ENCODE assay signal across 18 cellular contexts in the genomic region with DNA sequence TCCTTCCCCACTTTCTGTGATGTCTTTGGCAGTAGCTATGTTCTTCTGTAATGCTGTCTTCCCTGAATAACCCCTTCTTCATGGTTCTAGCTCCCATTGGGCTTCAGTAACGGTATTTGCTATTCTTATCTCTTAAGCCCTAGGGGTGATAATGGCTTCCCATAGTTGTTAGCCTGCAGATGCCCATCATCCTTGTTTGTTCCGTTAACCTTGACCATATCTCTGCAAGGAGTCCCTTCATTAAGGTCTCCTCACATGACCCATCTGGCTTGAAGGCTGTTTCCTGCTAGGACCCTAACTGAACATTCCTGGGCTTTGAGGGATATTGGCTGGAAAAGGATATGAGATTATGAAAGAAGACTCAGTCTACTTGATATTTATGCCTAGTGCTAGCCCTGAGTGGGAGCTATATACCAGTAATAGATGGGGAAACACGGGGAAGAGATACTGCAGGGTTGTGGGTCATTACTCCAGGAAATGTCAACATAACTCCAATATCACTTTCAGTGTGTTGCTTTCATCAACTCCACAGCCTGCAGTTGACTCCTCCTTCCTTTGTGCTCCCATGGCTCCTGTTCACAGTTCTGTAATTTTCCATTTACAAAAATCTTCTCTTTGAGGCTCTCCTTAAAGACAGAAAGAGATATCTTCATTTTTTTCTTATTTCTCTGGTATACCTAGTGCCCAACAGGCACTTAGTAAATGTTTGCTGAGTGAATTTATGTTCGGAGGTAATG. TPM values are rescaled to one million over a fixed set of nuclear protein-coding genes. Genes with fewer than 3 reads are reported as not detected.
DNase-seq lines count a peak whose midpoint lies in the region; ATAC-seq and TF ChIP-seq lines count a peak whose summit lies in the region.
"Had no signal": no experiment of that assay in that cellular context is flagged by ENCODE, and none has a peak within 500 bp of the region (broad histone marks: within the 10 kb centered on the region; RNA-seq: fewer than 3 reads in every experiment).

No MANE protein-coding gene starts in this region.

- CTCF ChIA-PET in activated CD8-positive, alpha-beta memory T cell treated with anti-CD3 and anti-CD28 coated beads, Interleukin-2, amount 10 ng/mL, durations not matched to agents 7 days and 5 days (lab: Charles Lee): interaction anchor here (0.8 to 9.5 kb wide), 9 partner anchors 18 to 155 kb away, joined by 3 to 133 read pairs (median 6); no protein-coding TSS in a partner anchor

- H3K4me3 ChIP-seq in Loucy (ENCODE audit: low read length, poor library complexity, severe bottlenecking): peak overlapping the region; percentile 55
- H3K4me3 ChIP-seq: colonic mucosa, esophagus muscularis mucosa, mucosa of descending colon, prostate gland, thyroid gland had no signal

- H3K27me3 ChIP-seq in Loucy (ENCODE audit: insufficient read depth, low read length, poor library complexity, severe bottlenecking): no peaks in the 10 kb centered on the region
- H3K27me3 ChIP-seq: colonic mucosa, esophagus muscularis mucosa, thyroid gland had no signal

- H3K36me3 Mint-ChIP-seq in activated CD8-positive, alpha-beta memory T cell treated with anti-CD3 and anti-CD28 coated beads, Interleukin-2, amount 10 ng/mL, durations not matched to agents 7 days and 5 days: peaks cover 21% of the 10 kb centered on the region
- peaks cover 21% of the 10 kb centered on the region for H3K36me3 Mint-ChIP-seq in activated naive CD8-positive, alpha-beta T cell treated with anti-CD3 and anti-CD28 coated beads, Interleukin-2, amount 10 ng/mL, durations not matched to agents 7 days and 5 days
- peaks cover 28% of the 10 kb centered on the region for H3K36me3 Mint-ChIP-seq in stimulated activated effector memory CD8-positive, alpha-beta T cell treated with anti-CD3 and anti-CD28 coated beads, Interleukin-12 subunit alpha, Interleukin-12 subunit beta, amount 100 ng/mL, for 72 hours

- no peaks in the 10 kb centered on the region for H3K9me2 ChIP-seq in Loucy (replicated peaks; ENCODE audit: low read depth, low read length)

- no peak for DNase-seq in activated CD8-positive, alpha-beta memory T cell treated with anti-CD3 and anti-CD28 coated beads, Interleukin-2, amount 10 ng/mL, durations not matched to agents 7 days and 5 days
- no peak for DNase-seq in activated CD8-positive, alpha-beta memory T cell treated with anti-CD3 and anti-CD28 coated beads, Interleukin-2, amount 50 U/mL, for 4 hours
- DNase-seq in activated naive CD8-positive, alpha-beta T cell treated with anti-CD3 and anti-CD28 coated beads, Interleukin-2, amount 10 ng/mL, durations not matched to agents 7 days and 5 days: no peak
- no peak for DNase-seq in stimulated activated effector memory CD8-positive, alpha-beta T cell treated with anti-CD3 and anti-CD28 coated beads, Interleukin-12 subunit alpha, Interleukin-12 subunit beta, amount 100 ng/mL, for 72 hours (ENCODE audit: low spot score in 2 of 2)
- DNase-seq in NCI-H1930 (lab: John Stamatoyannopoulos, UW) (no peak), NCI-H2081 (lab: John Stamatoyannopoulos, UW) (no peak), NCI-H1092 treated with DMSO at 0.1 percent for 48 hours (lab: John Stamatoyannopoulos, UW) (no peak)
- DNase-seq: anterior cingulate cortex, colonic mucosa, DMS53, head of caudate nucleus, MM.1S, mucosa of descending colon, thyroid gland had no signal

- H3K27me3 Mint-ChIP-seq in activated CD8-positive, alpha-beta memory T cell treated with anti-CD3 and anti-CD28 coated beads, Interleukin-2, amount 10 ng/mL, durations not matched to agents 7 days and 5 days: no peaks in the 10 kb centered on the region
- no peaks in the 10 kb centered on the region for H3K27me3 Mint-ChIP-seq in activated naive CD8-positive, alpha-beta T cell treated with anti-CD3 and anti-CD28 coated beads, Interleukin-2, amount 10 ng/mL, durations not matched to agents 7 days and 5 days

- POLR2A ChIA-PET in activated naive CD8-positive, alpha-beta T cell treated with anti-CD3 and anti-CD28 coated beads, Interleukin-2, amount 10 ng/mL, durations not matched to agents 7 days and 5 days (lab: Charles Lee): no interaction called here

- ATAC-seq in activated CD8-positive, alpha-beta memory T cell treated with anti-CD3 and anti-CD28 coated beads, Interleukin-2, amount 10 ng/mL, durations not matched to agents 7 days and 5 days: no peak
- no peak for ATAC-seq in activated naive CD8-positive, alpha-beta T cell treated with anti-CD3 and anti-CD28 coated beads, Interleukin-2, amount 10 ng/mL, durations not matched to agents 7 days and 5 days (ENCODE audit: low read depth)
- ATAC-seq in stimulated activated effector memory CD8-positive, alpha-beta T cell treated with anti-CD3 and anti-CD28 coated beads, Interleukin-12 subunit alpha, Interleukin-12 subunit beta, amount 100 ng/mL, for 72 hours: no peak
- ATAC-seq: mucosa of descending colon, Panc1 had no signal

- no peak for TF ChIP-seq CTCF in Loucy (conservative IDR thresholded peaks at IDR 0.05; ENCODE audit: low read length)

- no peaks in the 10 kb centered on the region for H3K9me3 ChIP-seq in Loucy (ENCODE audit: insufficient read depth, low read depth, low read length)
- H3K9me3 ChIP-seq: colonic mucosa, esophagus muscularis mucosa, mucosa of descending colon, prostate gland, thyroid gland had no signal

- H3K9me3 Mint-ChIP-seq in activated CD8-positive, alpha-beta memory T cell treated with anti-CD3 and anti-CD28 coated beads, Interleukin-2, amount 10 ng/mL, durations not matched to agents 7 days and 5 days (ENCODE audit: low read depth): no peaks in the 10 kb centered on the region
- H3K9me3 Mint-ChIP-seq in activated naive CD8-positive, alpha-beta T cell treated with anti-CD3 and anti-CD28 coated beads, Interleukin-2, amount 10 ng/mL, durations not matched to agents 7 days and 5 days: no peaks in the 10 kb centered on the region
- H3K9me3 Mint-ChIP-seq in stimulated activated effector memory CD8-positive, alpha-beta T cell treated with anti-CD3 and anti-CD28 coated beads, Interleukin-12 subunit alpha, Interleukin-12 subunit beta, amount 100 ng/mL, for 72 hours: no peaks in the 10 kb centered on the region

- no peaks in the 10 kb centered on the region for H3F3A ChIP-seq in Loucy (ENCODE audit: low read depth)

- peaks cover 53% of the 10 kb centered on the region for H3K4me1 ChIP-seq in Loucy (ENCODE audit: insufficient read depth, low read length, poor library complexity, severe bottlenecking)

- H3K27ac Mint-ChIP-seq in activated CD8-positive, alpha-beta memory T cell treated with anti-CD3 and anti-CD28 coated beads, Interleukin-2, amount 10 ng/mL, durations not matched to agents 7 days and 5 days: no peak overlapping the region
- H3K27ac Mint-ChIP-seq in activated naive CD8-positive, alpha-beta T cell treated with anti-CD3 and anti-CD28 coated beads, Interleukin-2, amount 10 ng/mL, durations not matched to agents 7 days and 5 days: peak overlapping the region; percentile 49
- peak overlapping the region; percentile 67 for H3K27ac Mint-ChIP-seq in stimulated activated effector memory CD8-positive, alpha-beta T cell treated with anti-CD3 and anti-CD28 coated beads, Interleukin-12 subunit alpha, Interleukin-12 subunit beta, amount 100 ng/mL, for 72 hours

- H3K79me2 ChIP-seq in Loucy (ENCODE audit: insufficient read depth, low read length): peaks cover 28% of the 10 kb centered on the region

- H4K20me1 ChIP-seq in Loucy (ENCODE audit: insufficient read depth, low read length, poor library complexity, severe bottlenecking): no peaks in the 10 kb centered on the region

- peaks cover 69% of the 10 kb centered on the region for H3K4me1 Mint-ChIP-seq in activated CD8-positive, alpha-beta memory T cell treated with anti-CD3 and anti-CD28 coated beads, Interleukin-2, amount 10 ng/mL, durations not matched to agents 7 days and 5 days
- peaks cover 60% of the 10 kb centered on the region for H3K4me1 Mint-ChIP-seq in activated naive CD8-positive, alpha-beta T cell treated with anti-CD3 and anti-CD28 coated beads, Interleukin-2, amount 10 ng/mL, durations not matched to agents 7 days and 5 days
- peaks cover 76% of the 10 kb centered on the region for H3K4me1 Mint-ChIP-seq in stimulated activated effector memory CD8-positive, alpha-beta T cell treated with anti-CD3 and anti-CD28 coated beads, Interleukin-12 subunit alpha, Interleukin-12 subunit beta, amount 100 ng/mL, for 72 hours

- H3K9ac ChIP-seq in Loucy (ENCODE audit: low read depth, low read length, poor library complexity, severe bottlenecking): peak overlapping the region; percentile 15

- H2AFZ ChIP-seq in Loucy (ENCODE audit: low read length): no peak overlapping the region

- H3K4me2 ChIP-seq in Loucy (ENCODE audit: low read depth, low read length, poor library complexity, severe bottlenecking): peak overlapping the region; percentile 88

- H3K4me3 Mint-ChIP-seq in activated CD8-positive, alpha-beta memory T cell treated with anti-CD3 and anti-CD28 coated beads, Interleukin-2, amount 10 ng/mL, durations not matched to agents 7 days and 5 days: peak overlapping the region; percentile 29
- H3K4me3 Mint-ChIP-seq in activated naive CD8-positive, alpha-beta T cell treated with anti-CD3 and anti-CD28 coated beads, Interleukin-2, amount 10 ng/mL, durations not matched to agents 7 days and 5 days: peak overlapping the region; percentile 65
- H3K4me3 Mint-ChIP-seq in stimulated activated effector memory CD8-positive, alpha-beta T cell treated with anti-CD3 and anti-CD28 coated beads, Interleukin-12 subunit alpha, Interleukin-12 subunit beta, amount 100 ng/mL, for 72 hours: peak overlapping the region; percentile 83

- no peaks in the 10 kb centered on the region for H3K36me3 ChIP-seq in Loucy (ENCODE audit: insufficient read depth, low read length)
- H3K36me3 ChIP-seq: colonic mucosa, prostate gland, thyroid gland had no signal

RNA-seq across cellular contexts. Expression of gene MR1, which starts 2.5 kb away (rescaled TPM):
- 10 to 100 TPM; 38.7 to 41.2 TPM for total RNA-seq in activated CD8-positive, alpha-beta memory T cell treated with anti-CD3 and anti-CD28 coated beads, Interleukin-2, amount 10 ng/mL, durations not matched to agents 7 days and 5 days
- total RNA-seq in activated naive CD8-positive, alpha-beta T cell treated with anti-CD3 and anti-CD28 coated beads, Interleukin-2, amount 10 ng/mL, durations not matched to agents 7 days and 5 days: 10 to 100 TPM; 39.2 to 40.0 TPM

RNA-seq across cellular contexts. Expression of gene STX6, which starts 13.6 kb away (rescaled TPM):
- total RNA-seq in activated CD8-positive, alpha-beta memory T cell treated with anti-CD3 and anti-CD28 coated beads, Interleukin-2, amount 10 ng/mL, durations not matched to agents 7 days and 5 days: 10 to 100 TPM; 16.9 to 24.1 TPM
- total RNA-seq in activated naive CD8-positive, alpha-beta T cell treated with anti-CD3 and anti-CD28 coated beads, Interleukin-2, amount 10 ng/mL, durations not matched to agents 7 days and 5 days: 10 to 100 TPM; 20.8 to 21.1 TPM

RNA-seq across cellular contexts. Expression of gene IER5, which starts 52.2 kb away (rescaled TPM):
- 10 to 100 TPM; 50.4 to 67.0 TPM for total RNA-seq in activated CD8-positive, alpha-beta memory T cell treated with anti-CD3 and anti-CD28 coated beads, Interleukin-2, amount 10 ng/mL, durations not matched to agents 7 days and 5 days
- total RNA-seq in activated naive CD8-positive, alpha-beta T cell treated with anti-CD3 and anti-CD28 coated beads, Interleukin-2, amount 10 ng/mL, durations not matched to agents 7 days and 5 days: 10 to 100 TPM; 36.6 to 36.8 TPM

Comparison
In these comparisons a context has a peak if more than half of its experiments do, and no peak if none do; other contexts are left out.
1. H3K4me3 Mint-ChIP-seq: peak in every context shown above with its lines; median percentile 83 in stimulated activated effector memory CD8-positive, alpha-beta T cell treated with anti-CD3 and anti-CD28 coated beads, Interleukin-12 subunit alpha, Interleukin-12 subunit beta, amount 100 ng/mL, for 72 hours; 65 in activated naive CD8-positive, alpha-beta T cell treated with anti-CD3 and anti-CD28 coated beads, Interleukin-2, amount 10 ng/mL, durations not matched to agents 7 days and 5 days; 29 in activated CD8-positive, alpha-beta memory T cell treated with anti-CD3 and anti-CD28 coated beads, Interleukin-2, amount 10 ng/mL, durations not matched to agents 7 days and 5 days.